Comparison of ENCODE assay signal across 20 cellular contexts in the genomic region with DNA sequence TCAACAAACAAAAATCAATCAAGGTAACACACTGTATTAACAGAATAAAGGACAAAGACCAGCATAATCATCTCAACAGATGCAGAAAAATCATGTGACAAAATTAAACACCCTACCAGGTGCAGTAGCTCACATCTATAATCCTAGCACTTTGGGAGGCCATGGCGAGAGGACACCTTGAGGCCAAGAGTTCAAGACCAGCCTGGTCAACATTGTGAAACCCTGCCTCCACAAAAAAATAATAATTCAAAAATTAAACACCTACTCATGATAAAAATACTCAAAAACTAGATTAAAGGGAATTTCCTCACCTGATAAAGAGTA. TPM values are rescaled to one million over a fixed set of nuclear protein-coding genes. Genes with fewer than 3 reads are reported as not detected.
DNase-seq lines count a peak whose midpoint lies in the region; ATAC-seq, FAIRE-seq and TF ChIP-seq lines count a peak whose summit lies in the region.
"Had no signal": no experiment of that assay in that cellular context is flagged by ENCODE, and none has a peak within 500 bp of the region (broad histone marks: within the 10 kb centered on the region; RNA-seq: fewer than 3 reads in every experiment).

No MANE protein-coding gene starts in this region.

- CTCF ChIA-PET in activated naive CD4-positive, alpha-beta T cell treated with anti-CD3 and anti-CD28 coated beads, Interleukin-2, amount 10 ng/mL, durations not matched to agents 7 days and 5 days (lab: Charles Lee): no interaction called here

- peaks cover 24% of the 10 kb centered on the region for H3K9me3 Mint-ChIP-seq in nephron
- peaks cover 3% of the 10 kb centered on the region for H3K9me3 Mint-ChIP-seq in activated naive CD4-positive, alpha-beta T cell treated with anti-CD3 and anti-CD28 coated beads, Interleukin-2, amount 10 ng/mL, durations not matched to agents 7 days and 5 days

- H3K4me1 ChIP-seq in small intestine (ENCODE audit: control insufficient read depth in 2 of 2, insufficient read depth in 1 of 2, low read depth in 1 of 2, low read length in 1 of 2): no peaks in the 10 kb centered on the region
- H3K4me1 ChIP-seq: BE2C had no signal

- intact Hi-C loops in left colon (cut with DNase I, micrococcal nuclease): no loop called here

- TF ChIP-seq CTCF in GM12865 (IDR thresholded peaks at IDR 0.05; ENCODE audit: insufficient read depth, low read depth, low read length, missing control alignments) (no peak), WERI-Rb-1 (IDR thresholded peaks at IDR 0.05; ENCODE audit: low read depth, low read length) (no peak), nephron (IDR thresholded peaks at IDR 0.05; ENCODE audit: unreplicated experiment in 3 of 3) (no peak)

- H3K4me1 Mint-ChIP-seq in nephron: peaks cover 16% of the 10 kb centered on the region
- no peaks in the 10 kb centered on the region for H3K4me1 Mint-ChIP-seq in activated naive CD4-positive, alpha-beta T cell treated with anti-CD3 and anti-CD28 coated beads, Interleukin-2, amount 10 ng/mL, durations not matched to agents 7 days and 5 days
- H3K4me1 Mint-ChIP-seq: GM23338, H9 had no signal

- H3K27me3 ChIP-seq in WERI-Rb-1 (ENCODE audit: insufficient read depth, low read depth, severe bottlenecking) (no peaks in the 10 kb centered on the region), small intestine (ENCODE audit: control insufficient read depth in 2 of 2, insufficient read depth in 2 of 2, low read length in 2 of 2) (no peaks in the 10 kb centered on the region)
- H3K27me3 ChIP-seq: BE2C had no signal

- H3K9me3 ChIP-seq in WERI-Rb-1 (ENCODE audit: severe bottlenecking) (peaks cover 9% of the 10 kb centered on the region), small intestine (ENCODE audit: control insufficient read depth, low read depth) (no peaks in the 10 kb centered on the region)
- H3K9me3 ChIP-seq: BE2C had no signal

- H3K36me3 ChIP-seq in WERI-Rb-1 (peaks cover 3% of the 10 kb centered on the region; the same call in 1 of the 2 replicates), small intestine (ENCODE audit: control insufficient read depth in 2 of 2, insufficient read depth in 2 of 2, low read length in 2 of 2) (no peaks in the 10 kb centered on the region)
- H3K36me3 ChIP-seq: BE2C had no signal

- peak overlapping the region in 2 of 3 experiments; percentile 65 to 70 for H3K27ac Mint-ChIP-seq in nephron
- H3K27ac Mint-ChIP-seq in activated naive CD4-positive, alpha-beta T cell treated with anti-CD3 and anti-CD28 coated beads, Interleukin-2, amount 10 ng/mL, durations not matched to agents 7 days and 5 days: no peak overlapping the region
- H3K27ac Mint-ChIP-seq: GM23338, IgD-negative memory B cell had no signal

- H3K4me3 ChIP-seq in GM12865 (ENCODE audit: low read depth, low read length) (peak overlapping the region; percentile 18), WERI-Rb-1 (ENCODE audit: low read depth, low read length) (no peak overlapping the region), small intestine (ENCODE audit: low read depth in 1 of 2, low read length in 2 of 2) (no peak overlapping the region)
- H3K4me3 ChIP-seq: GM23338 had no signal

- H3K4me3 Mint-ChIP-seq in nephron: no peak overlapping the region
- no peak overlapping the region for H3K4me3 Mint-ChIP-seq in activated naive CD4-positive, alpha-beta T cell treated with anti-CD3 and anti-CD28 coated beads, Interleukin-2, amount 10 ng/mL, durations not matched to agents 7 days and 5 days
- H3K4me3 Mint-ChIP-seq: CD4-positive, alpha-beta memory T cell; GM23338; H9 had no signal

- H3K27ac ChIP-seq in WERI-Rb-1: peak overlapping the region; percentile 23; the same call in 1 of the 2 replicates
- no peak overlapping the region for H3K27ac ChIP-seq in small intestine (ENCODE audit: low read depth in 1 of 2, low read length in 1 of 2)
- H3K27ac ChIP-seq: C4-2B had no signal

- whole genome bisulfite sequencing in small intestine, 3 donors: 100% methylated on average over 1 of the region's 1 CpG

- FAIRE-seq in small intestine (lab: Jason Lieb, UNC): no peak
- FAIRE-seq: A204.1, D721Med had no signal

- ATAC-seq in HG02759 (IDR thresholded peaks at IDR 0.05; ENCODE audit: unreplicated experiment) (no peak), left colon (no peak)
- ATAC-seq: GM23338 had no signal

- peaks cover 73% of the 10 kb centered on the region for H3K36me3 Mint-ChIP-seq in nephron (ENCODE audit: low read depth)
- H3K36me3 Mint-ChIP-seq in activated naive CD4-positive, alpha-beta T cell treated with anti-CD3 and anti-CD28 coated beads, Interleukin-2, amount 10 ng/mL, durations not matched to agents 7 days and 5 days: peaks cover 2% of the 10 kb centered on the region
- H3K36me3 Mint-ChIP-seq: CD4-positive, alpha-beta memory T cell had no signal

- no peaks in the 10 kb centered on the region for H3K27me3 Mint-ChIP-seq in nephron (ENCODE audit: low read depth)
- H3K27me3 Mint-ChIP-seq in activated naive CD4-positive, alpha-beta T cell treated with anti-CD3 and anti-CD28 coated beads, Interleukin-2, amount 10 ng/mL, durations not matched to agents 7 days and 5 days: peaks cover 12% of the 10 kb centered on the region

- DNase-seq in GM12865 (ENCODE audit: low read depth) (no peak), NCI-H69 (lab: John Stamatoyannopoulos, UW) (peak; percentile 19), WERI-Rb-1 (no peak), small intestine (no peak), left colon (no peak)
- DNase-seq in activated naive CD4-positive, alpha-beta T cell treated with anti-CD3 and anti-CD28 coated beads, Interleukin-2, amount 10 ng/mL, durations not matched to agents 7 days and 5 days: no peak
- DNase-seq: BE2C; CD4-positive, alpha-beta memory T cell; COR-L47; DMS153; DMS79 treated with DMSO at 0.1 percent for 48 hours; EL; H9 had no signal

RNA-seq across cellular contexts. Expression of a gene that starts 35.3 kb away (rescaled TPM):
- polyA plus RNA-seq in small intestine: 10 to 100 TPM in 1 of 3 donors, 1 to 10 TPM in 2; 1.6 to 13.5 (median 3.0) TPM
- total RNA-seq in left colon: 1 to 10 TPM; 7.8 to 9.3 TPM
